ENCODE assay signal across 8 cellular contexts in the genomic region with DNA sequence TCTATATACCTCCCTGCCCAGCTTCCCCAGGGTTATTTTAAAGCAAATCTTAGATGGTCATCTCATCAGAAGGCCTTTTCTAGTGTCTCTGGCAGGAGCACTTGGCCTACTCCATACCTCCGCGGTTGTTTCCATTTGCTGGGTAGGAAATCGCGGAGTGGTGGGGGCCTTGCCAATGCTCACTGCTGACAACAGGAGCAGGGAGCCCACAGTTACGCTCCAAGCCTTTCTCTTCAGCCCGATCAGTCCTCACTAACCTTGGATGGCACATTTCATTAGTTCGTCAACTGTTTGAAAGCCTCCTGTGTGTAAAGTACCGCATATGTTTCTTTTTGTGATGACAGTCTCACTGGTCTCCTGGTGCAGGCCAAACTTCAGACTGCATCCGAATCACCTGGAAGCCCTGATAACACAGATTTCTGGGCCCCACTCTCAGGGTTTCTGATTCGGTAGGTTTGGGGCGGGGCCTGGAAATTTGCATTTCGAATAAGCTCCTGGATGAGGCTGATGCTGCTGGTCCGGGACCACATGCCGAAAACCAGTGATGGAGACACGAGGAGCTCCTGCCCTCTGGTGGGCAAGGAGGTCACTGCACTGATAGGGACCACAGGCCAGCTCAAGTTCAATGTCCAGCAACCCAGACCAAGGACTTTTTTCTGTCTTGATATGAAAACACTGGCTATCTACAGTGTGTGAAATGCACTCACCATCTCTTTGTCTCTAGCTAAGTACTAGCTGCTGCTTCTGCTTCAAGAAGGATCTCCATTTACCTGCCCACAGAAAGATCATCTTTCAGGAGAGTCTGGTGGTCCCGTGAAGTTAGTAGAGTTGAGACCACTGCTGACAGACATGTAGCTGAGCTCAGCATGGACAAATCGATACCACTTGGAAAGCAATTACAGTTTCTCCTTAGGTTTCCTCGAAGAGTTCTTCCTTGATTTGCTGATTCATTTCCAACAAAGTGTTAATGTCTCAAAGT. TPM values are rescaled to one million over a fixed set of nuclear protein-coding genes. Genes with fewer than 3 reads are reported as not detected.
A peak's percentile ranks its signal among the peaks of the same experiment; 100 is the strongest.
DNase-seq lines count a peak whose midpoint lies in the region; ATAC-seq, FAIRE-seq and TF ChIP-seq lines count a peak whose summit lies in the region.

No MANE protein-coding gene starts in this region.

- no peaks in the 10 kb centered on the region for H3K9me3 Mint-ChIP-seq in HFFc6
- H3K9me3 Mint-ChIP-seq in stimulated activated naive B cell treated with anti-CD40 and anti-IgM and Interleukin-4, amounts not matched to agents 10 μg/mL and 1 μg/mL and 100 μg/mL, for 72 hours = no peaks in the 10 kb centered on the region

- H3K36me3 Mint-ChIP-seq in HFFc6 (ENCODE audit: low read depth) = no peaks in the 10 kb centered on the region
- H3K36me3 Mint-ChIP-seq in stimulated activated naive B cell treated with anti-CD40 and anti-IgM and Interleukin-4, amounts not matched to agents 10 μg/mL and 1 μg/mL and 100 μg/mL, for 72 hours = no peaks in the 10 kb centered on the region

- H3K9me3 ChIP-seq in endothelial cell of umbilical vein (replicated peaks; ENCODE audit: control insufficient read depth, insufficient read depth, low read length) = no peaks in the 10 kb centered on the region

- FAIRE-seq in endothelial cell of umbilical vein (lab: Jason Lieb, UNC) = peak; percentile 92

- no peak overlapping the region for H3K4me3 Mint-ChIP-seq in HFFc6
- peak overlapping the region in 1 of 2 donors; percentile 56 for H3K4me3 Mint-ChIP-seq in stimulated activated naive B cell treated with anti-CD40 and anti-IgM and Interleukin-4, amounts not matched to agents 10 μg/mL and 1 μg/mL and 100 μg/mL, for 72 hours

- no peaks in the 10 kb centered on the region for H3K4me1 ChIP-seq in endothelial cell of umbilical vein (ENCODE audit: control insufficient read depth, extremely low read depth, insufficient read depth, low read length)

- TF ChIP-seq CTCF in HFFc6 (IDR thresholded peaks at IDR 0.05) = peak; percentile 93
- TF ChIP-seq CTCF in endothelial cell of umbilical vein (IDR thresholded peaks at IDR 0.05; ENCODE audit: extremely low read depth in 1 of 2, insufficient read depth in 1 of 2, low read depth in 1 of 2, low read length in 2 of 2) = peak; percentile 80 to 94

- H3K4me1 Mint-ChIP-seq in HFFc6 (ENCODE audit: low read depth) = no peaks in the 10 kb centered on the region
- H3K4me1 Mint-ChIP-seq in stimulated activated naive B cell treated with anti-CD40 and anti-IgM and Interleukin-4, amounts not matched to agents 10 μg/mL and 1 μg/mL and 100 μg/mL, for 72 hours = peaks cover 2 to 8% of the 10 kb centered on the region in 2 donors

- H3K27ac Mint-ChIP-seq in HFFc6 = no peak overlapping the region
- H3K27ac Mint-ChIP-seq in stimulated activated naive B cell treated with anti-CD40 and anti-IgM and Interleukin-4, amounts not matched to agents 10 μg/mL and 1 μg/mL and 100 μg/mL, for 72 hours = no peak overlapping the region

- H3K4me2 ChIP-seq in endothelial cell of umbilical vein (ENCODE audit: insufficient read depth, low read length) = peak overlapping the region; percentile 44

- no peak overlapping the region for H3K4me3 ChIP-seq in endothelial cell of umbilical vein (replicated peaks in 1 of 3; ENCODE audit: insufficient read depth in 1 of 3, low read depth in 1 of 3, low read length in 3 of 3)

- no peaks in the 10 kb centered on the region for H3K36me3 ChIP-seq in endothelial cell of umbilical vein (ENCODE audit: control insufficient read depth in 2 of 2, extremely low read depth in 1 of 2, insufficient read depth in 2 of 2, low read length in 2 of 2)

- H3K9ac ChIP-seq in endothelial cell of umbilical vein (replicated peaks; ENCODE audit: extremely low read depth, insufficient read depth, low read length) = no peak overlapping the region

- dilution Hi-C loops in endothelial cell of umbilical vein (cut with MboI; ENCODE audit: extremely low pct_ligation_motif_present, low sequenced_read_pairs) = no loop called here

- DNase-seq in NCI-H82 (lab: John Stamatoyannopoulos, UW) (peak; percentile 75), NCI-H82 treated with DMSO at 0.1 percent for 48 hours (lab: John Stamatoyannopoulos, UW; ENCODE audit: unreplicated experiment) (no peak), HFFc6 (peak; percentile 40), NCI-H2171 treated with DMSO at 0.1 percent for 48 hours (lab: John Stamatoyannopoulos, UW) (peak; percentile 13), endothelial cell of umbilical vein (ENCODE audit: low read depth, low spot score) (peak; percentile 57), middle frontal gyrus (ENCODE audit: extremely low spot score, low spot score) (peak; percentile 42)
- peak; percentile 17 to 24 (median 19) for DNase-seq in activated CD8-positive, alpha-beta memory T cell treated with anti-CD3 and anti-CD28 coated beads for 48 hours (ENCODE audit: low read depth in 2 of 3, low spot score in 2 of 3)
- peak; percentile 54 for DNase-seq in stimulated activated naive B cell treated with anti-CD40 and anti-IgM and Interleukin-4, amounts not matched to agents 10 μg/mL and 1 μg/mL and 100 μg/mL, for 72 hours

- CTCF ChIA-PET in endothelial cell of umbilical vein (lab: Charles Lee) = interaction anchor here (0.5 to 2.4 kb wide), 58 partner anchors 9 to 1550 kb away, joined by 3 to 39 read pairs (median 4); partner anchors contain the start of genes LRGUK and SLC35B4

- H3K27me3 Mint-ChIP-seq in HFFc6 (ENCODE audit: insufficient read depth) = peaks cover 2% of the 10 kb centered on the region
- H3K27me3 Mint-ChIP-seq in stimulated activated naive B cell treated with anti-CD40 and anti-IgM and Interleukin-4, amounts not matched to agents 10 μg/mL and 1 μg/mL and 100 μg/mL, for 72 hours = no peaks in the 10 kb centered on the region

- POLR2A ChIA-PET in endothelial cell of umbilical vein (lab: Charles Lee) = no interaction called here

- H3K27ac ChIP-seq in endothelial cell of umbilical vein (ENCODE audit: insufficient read depth, low read depth, low read length) = no peak overlapping the region

- intact Hi-C loops in endothelial cell of umbilical vein (cut with micrococcal nuclease) = loop anchor here (2.0 to 10.0 kb wide), 4 partner anchors 186 to 1429 kb away; no protein-coding TSS in a partner anchor

- peak; percentile 80 to 91 for ATAC-seq in stimulated activated naive B cell treated with anti-CD40 and anti-IgM and Interleukin-4, amounts not matched to agents 10 μg/mL and 1 μg/mL and 100 μg/mL, for 72 hours (replicated peaks)

- no peak for TF ChIP-seq POLR2A in endothelial cell of umbilical vein (IDR thresholded peaks at IDR 0.05; ENCODE audit: low read depth, low read length)

- no peaks in the 10 kb centered on the region for H4K20me1 ChIP-seq in endothelial cell of umbilical vein (replicated peaks; ENCODE audit: control insufficient read depth, extremely low read depth, insufficient read depth, low read length)

- H3K9me1 ChIP-seq in endothelial cell of umbilical vein (replicated peaks; ENCODE audit: control insufficient read depth, extremely low read depth, insufficient read depth, low read length) = no peaks in the 10 kb centered on the region

- H3K79me2 ChIP-seq in endothelial cell of umbilical vein (ENCODE audit: control insufficient read depth, insufficient read depth, low read length) = no peaks in the 10 kb centered on the region

- H2AFZ ChIP-seq in endothelial cell of umbilical vein (ENCODE audit: low read depth, low read length) = peak overlapping the region; percentile 84

- peaks cover 2% of the 10 kb centered on the region in 2 experiments for H3K27me3 ChIP-seq in endothelial cell of umbilical vein (ENCODE audit: control insufficient read depth in 2 of 2, insufficient read depth in 2 of 2, low read length in 2 of 2)

- no TSS peak for BruUV-seq in endothelial cell of umbilical vein (replicated peaks; lab: Mats Ljungman, UMichigan)

TF ChIP-seq in endothelial cell of umbilical vein, 7 proteins besides CTCF, POLR2A, EP300 and RAD21:
- no peak for TF ChIP-seq JUN (IDR thresholded peaks at IDR 0.05; ENCODE audit: borderline replicate concordance, insufficient read depth, insufficient read length, low read depth)
- TF ChIP-seq POLR2AphosphoS5 (IDR thresholded peaks at IDR 0.05; ENCODE audit: insufficient read depth, low read depth, low read length) = no peak
- TF ChIP-seq MYC (IDR thresholded peaks at IDR 0.05; ENCODE audit: low read depth, low read length) = no peak
- TF ChIP-seq GATA2 (IDR thresholded peaks at IDR 0.05; ENCODE audit: insufficient read depth, insufficient read length, low read depth, low read length) = no peak
- TF ChIP-seq, protein P1, sequence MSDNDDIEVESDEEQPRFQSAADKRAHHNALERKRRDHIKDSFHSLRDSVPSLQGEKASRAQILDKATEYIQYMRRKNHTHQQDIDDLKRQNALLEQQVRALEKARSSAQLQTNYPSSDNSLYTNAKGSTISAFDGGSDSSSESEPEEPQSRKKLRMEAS (IDR thresholded peaks at IDR 0.05; ENCODE audit: insufficient read depth, insufficient read length) = peak; percentile 20

RNA-seq across cellular contexts. Expression of gene LRGUK, which starts 14.0 kb away (rescaled TPM):
- under 1 TPM in 3 of 6 experiments, not detected in 3; 0.07 to 0.32 (median 0.10) TPM for total RNA-seq in HFFc6 (2021; fragmentation: NEBNext Ultra II Directional; extraction: Animal tissue kit (Norgen Biotek cat#: 25700))
- total RNA-seq in endothelial cell of umbilical vein = 0.11 TPM in 1 of 2 replicates, not detected in the other
- 0.10 and 0.18 TPM in 2 replicates for polyA plus RNA-seq in endothelial cell of umbilical vein
- polyA plus RNA-seq in endothelial cell of umbilical vein (2011; cell fraction: cytosol; rRNA removed) = 0.03 and 0.06 TPM in 2 replicates
- 1.3 and 2.1 TPM in 2 replicates for polyA plus RNA-seq in endothelial cell of umbilical vein (2011; cell fraction: nucleus; rRNA removed)
- 0.05 and 0.21 TPM in 2 replicates for polyA plus RNA-seq in endothelial cell of umbilical vein (2012)
- 0.63 and 1.2 TPM in 2 replicates for polyA minus RNA-seq in endothelial cell of umbilical vein
- not detected for polyA minus RNA-seq in endothelial cell of umbilical vein (2011; cell fraction: cytosol; rRNA and poly(A)+ RNA removed)
- polyA minus RNA-seq in endothelial cell of umbilical vein (2011; cell fraction: nucleus; rRNA and poly(A)+ RNA removed) = 0.91 and 1.2 TPM in 2 replicates
